1 cellular context compared by ENCODE assay signal in the genomic region with DNA sequence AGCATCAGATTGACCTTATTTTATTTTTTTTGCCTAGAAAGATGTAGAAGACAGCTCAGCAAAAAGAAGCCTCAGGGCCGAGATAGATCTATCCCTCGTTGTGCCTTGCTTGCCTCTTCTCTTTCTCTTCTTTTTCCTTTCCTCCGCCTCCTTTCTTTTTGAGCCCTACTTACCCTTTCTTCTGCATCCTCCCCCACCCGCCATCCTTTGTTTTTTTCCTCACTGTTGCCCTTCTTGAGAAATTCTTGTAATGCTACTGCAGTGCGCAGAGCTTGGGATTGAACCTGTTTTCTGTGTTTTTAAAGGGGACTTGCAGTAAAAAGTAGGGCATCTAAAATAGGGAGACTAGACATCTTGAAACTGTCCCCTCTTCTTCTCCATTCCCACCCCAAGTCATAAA.
TF ChIP-seq lines count a peak whose summit lies in the region.

No MANE protein-coding gene starts in this region.

TF ChIP-seq in WTC11, 78 proteins besides CTCF, POLR2A, EP300 and RAD21 (continued from another document):
- TF ChIP-seq, protein P1, sequence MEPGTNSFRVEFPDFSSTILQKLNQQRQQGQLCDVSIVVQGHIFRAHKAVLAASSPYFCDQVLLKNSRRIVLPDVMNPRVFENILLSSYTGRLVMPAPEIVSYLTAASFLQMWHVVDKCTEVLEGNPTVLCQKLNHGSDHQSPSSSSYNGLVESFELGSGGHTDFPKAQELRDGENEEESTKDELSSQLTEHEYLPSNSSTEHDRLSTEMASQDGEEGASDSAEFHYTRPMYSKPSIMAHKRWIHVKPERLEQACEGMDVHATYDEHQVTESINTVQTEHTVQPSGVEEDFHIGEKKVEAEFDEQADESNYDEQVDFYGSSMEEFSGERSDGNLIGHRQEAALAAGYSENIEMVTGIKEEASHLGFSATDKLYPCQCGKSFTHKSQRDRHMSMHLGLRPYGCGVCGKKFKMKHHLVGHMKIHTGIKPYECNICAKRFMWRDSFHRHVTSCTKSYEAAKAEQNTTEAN (CRISPR knock-in tag; IDR thresholded peaks at IDR 0.05) = no peak
- TF ChIP-seq ATF1 (CRISPR knock-in tag; IDR thresholded peaks at IDR 0.05) (no peak), HMGA2 (CRISPR knock-in tag; IDR thresholded peaks at IDR 0.05) (no peak), ETV6 (CRISPR knock-in tag; IDR thresholded peaks at IDR 0.05) (no peak), SMAD3 (CRISPR knock-in tag; IDR thresholded peaks at IDR 0.05; ENCODE audit: borderline replicate concordance) (no peak)
- TF ChIP-seq, protein P2, sequence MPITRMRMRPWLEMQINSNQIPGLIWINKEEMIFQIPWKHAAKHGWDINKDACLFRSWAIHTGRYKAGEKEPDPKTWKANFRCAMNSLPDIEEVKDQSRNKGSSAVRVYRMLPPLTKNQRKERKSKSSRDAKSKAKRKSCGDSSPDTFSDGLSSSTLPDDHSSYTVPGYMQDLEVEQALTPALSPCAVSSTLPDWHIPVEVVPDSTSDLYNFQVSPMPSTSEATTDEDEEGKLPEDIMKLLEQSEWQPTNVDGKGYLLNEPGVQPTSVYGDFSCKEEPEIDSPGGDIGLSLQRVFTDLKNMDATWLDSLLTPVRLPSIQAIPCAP (CRISPR knock-in tag; IDR thresholded peaks at IDR 0.05) = no peak
- TF ChIP-seq, protein P3, sequence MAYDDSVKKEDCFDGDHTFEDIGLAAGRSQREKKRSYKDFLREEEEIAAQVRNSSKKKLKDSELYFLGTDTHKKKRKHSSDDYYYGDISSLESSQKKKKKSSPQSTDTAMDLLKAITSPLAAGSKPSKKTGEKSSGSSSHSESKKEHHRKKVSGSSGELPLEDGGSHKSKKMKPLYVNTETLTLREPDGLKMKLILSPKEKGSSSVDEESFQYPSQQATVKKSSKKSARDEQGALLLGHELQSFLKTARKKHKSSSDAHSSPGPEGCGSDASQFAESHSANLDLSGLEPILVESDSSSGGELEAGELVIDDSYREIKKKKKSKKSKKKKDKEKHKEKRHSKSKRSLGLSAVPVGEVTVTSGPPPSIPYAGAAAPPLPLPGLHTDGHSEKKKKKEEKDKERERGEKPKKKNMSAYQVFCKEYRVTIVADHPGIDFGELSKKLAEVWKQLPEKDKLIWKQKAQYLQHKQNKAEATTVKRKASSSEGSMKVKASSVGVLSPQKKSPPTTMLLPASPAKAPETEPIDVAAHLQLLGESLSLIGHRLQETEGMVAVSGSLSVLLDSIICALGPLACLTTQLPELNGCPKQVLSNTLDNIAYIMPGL (CRISPR knock-in tag; IDR thresholded peaks at IDR 0.05) = no peak
